ENCODE assay signal across 13 cellular contexts in the genomic region with DNA sequence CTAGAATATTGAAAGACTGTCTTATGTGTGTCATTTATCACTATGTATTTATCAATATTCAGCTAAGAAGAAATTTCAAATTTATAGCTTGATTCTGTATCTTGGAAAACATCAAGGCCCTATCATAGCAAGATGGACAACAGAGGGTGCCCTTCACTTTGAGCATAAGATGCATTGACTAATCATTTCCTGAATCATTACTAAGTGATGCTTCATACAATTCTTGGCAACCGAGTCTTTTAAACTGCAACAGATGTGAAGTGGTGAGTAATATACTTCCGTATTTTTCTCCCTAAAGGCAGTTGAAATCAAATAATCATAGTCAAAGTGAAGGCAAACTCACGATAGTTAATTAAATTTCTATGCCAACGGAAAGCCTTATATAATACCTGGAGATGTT.
DNase-seq lines count a peak whose midpoint lies in the region; ATAC-seq, FAIRE-seq and TF ChIP-seq lines count a peak whose summit lies in the region.
"Had no signal": no experiment of that assay in that cellular context is flagged by ENCODE, and none has a peak within 500 bp of the region (broad histone marks: within the 10 kb centered on the region; RNA-seq: fewer than 3 reads in every experiment).

No MANE protein-coding gene starts in this region.

- in situ Hi-C loops in SK-MEL-5 (cut with HindIII; ENCODE audit: low pct_unique_long_range_greater_than_20kb, low sequenced_read_pairs) = no loop called here

- no peak for FAIRE-seq in GM19239 (lab: Jason Lieb, UNC)

- peak; percentile 82 for ATAC-seq in gastroesophageal sphincter
- no peak for ATAC-seq in GM21447 (IDR thresholded peaks at IDR 0.05; ENCODE audit: unreplicated experiment)
- ATAC-seq: upper lobe of right lung had no signal

- no peak for TF ChIP-seq EP300 in gastroesophageal sphincter (IDR thresholded peaks at IDR 0.05)

- WGBS in gastroesophageal sphincter (ENCODE audit: low coverage in 1 of 2), 2 donors = 4 to 16% methylated on average over 4 of the region's 4 CpGs

- H3K27ac ChIP-seq in gastroesophageal sphincter = peak overlapping the region in 3 of 4 donors; percentile 5 to 27 (median 5)
- H3K27ac ChIP-seq: upper lobe of right lung had no signal

- peaks cover 0 to 14% (median 3%) of the 10 kb centered on the region in 3 donors for H3K4me1 ChIP-seq in gastroesophageal sphincter
- H3K4me1 ChIP-seq: upper lobe of right lung had no signal

- H3K9me3 ChIP-seq in gastroesophageal sphincter = no peaks in the 10 kb centered on the region
- H3K9me3 ChIP-seq: upper lobe of right lung had no signal

- peak in 2 of 4 experiments; percentile 4 to 36 for TF ChIP-seq CTCF in gastroesophageal sphincter (IDR thresholded peaks at IDR 0.05)

- DNase-seq in NCI-H526 (lab: John Stamatoyannopoulos, UW) = peak; percentile 9 to 10
- no peak for DNase-seq in NCI-H526 treated with DMSO at 0.1 percent for 48 hours (lab: John Stamatoyannopoulos, UW)
- DNase-seq in SK-MEL-5 (ENCODE audit: low read depth, low spot score) = peak; percentile 33
- DNase-seq in stromal cell of bone marrow (ENCODE audit: low read depth) = peak; percentile 95
- DNase-seq in NCI-H1436 treated with DMSO at 0.1 percent for 48 hours (lab: John Stamatoyannopoulos, UW) = no peak
- DNase-seq in GM19239 (ENCODE audit: insufficient read length, low spot score) = no peak
- DNase-seq: activated B cell treated with CpG ODN at 0.5 μM for 24 hours, AML-193, immature natural killer cell, NCI-H1930, upper lobe of right lung had no signal

- TF ChIP-seq POLR2A in gastroesophageal sphincter (IDR thresholded peaks at IDR 0.05) = no peak

- no peaks in the 10 kb centered on the region for H3K27me3 ChIP-seq in gastroesophageal sphincter
- H3K27me3 ChIP-seq: upper lobe of right lung had no signal

- H3K36me3 ChIP-seq in gastroesophageal sphincter = no peaks in the 10 kb centered on the region
- H3K36me3 ChIP-seq: upper lobe of right lung had no signal

- H3K4me3 ChIP-seq in gastroesophageal sphincter = no peak overlapping the region
- H3K4me3 ChIP-seq: upper lobe of right lung had no signal

Comparison
In these comparisons a context has a peak if more than half of its experiments do, and no peak if none do; other contexts are left out.
1. DNase-seq: peak in NCI-H526 (2 of 2), SK-MEL-5 (single experiment) and stromal cell of bone marrow (single experiment); none in NCI-H526 treated with DMSO at 0.1 percent for 48 hours (single experiment), NCI-H1436 treated with DMSO at 0.1 percent for 48 hours (single experiment) and GM19239 (single experiment).